40 cellular contexts compared by ENCODE assay signal in genomic region chr1:18247151-18247550, GRCh38.
"Had no signal": no experiment of that assay in that cellular context is flagged by ENCODE, and none has a peak within 500 bp of the region (broad histone marks: within the 10 kb centered on the region; RNA-seq: fewer than 3 reads in every experiment).

No MANE protein-coding gene starts in this region.

- H3K36me3 Mint-ChIP-seq: activated naive CD4-positive, alpha-beta T cell treated with anti-CD3 and anti-CD28 coated beads, Interleukin-2, amount 10 ng/mL, durations not matched to agents 7 days and 5 days; activated naive CD4-positive, alpha-beta T cell treated with anti-CD3 and anti-CD28 coated beads, Interleukin-2, amount 50 U/mL, for 24 hours; activated naive CD8-positive, alpha-beta T cell; activated naive CD8-positive, alpha-beta T cell treated with anti-CD3 and anti-CD28 coated beads for 36 hours; activated naive CD8-positive, alpha-beta T cell treated with anti-CD3 and anti-CD28 coated beads, Interleukin-2, amount 10 ng/mL, durations not matched to agents 7 days and 5 days had no signal

- H3K27me3 ChIP-seq: adrenal gland, ascending aorta, brain microvascular endothelial cell, cardiac muscle cell had no signal

- H3K4me3 ChIP-seq: adrenal gland, ascending aorta, body of pancreas, breast epithelium, cardiac muscle cell had no signal

- ATAC-seq: activated naive CD4-positive, alpha-beta T cell treated with anti-CD3 and anti-CD28 coated beads, Interleukin-2, amount 50 U/mL, for 72 hours; activated naive CD8-positive, alpha-beta T cell treated with anti-CD3 and anti-CD28 coated beads, Interleukin-2, amount 50 U/mL, for 24 hours; activated T-cell treated with anti-CD3 and anti-CD28 coated beads, Interleukin-2, amount 50 U/mL, for 4 hours; activated T-cell treated with anti-CD3 and anti-CD28 coated beads, Interleukin-2, amount 50 U/mL, for 72 hours; activated T-helper 17 cell treated with anti-CD3 and anti-CD28 coated beads, Interleukin-2, amount 50 U/mL, for 72 hours; body of pancreas had no signal

- H3K27me3 Mint-ChIP-seq: activated naive CD8-positive, alpha-beta T cell treated with anti-CD3 and anti-CD28 coated beads, Interleukin-2, amount 10 ng/mL, durations not matched to agents 7 days and 5 days had no signal

- H3K27ac Mint-ChIP-seq: activated naive CD4-positive, alpha-beta T cell treated with anti-CD3 and anti-CD28 coated beads for 36 hours; activated naive CD4-positive, alpha-beta T cell treated with anti-CD3 and anti-CD28 coated beads, Interleukin-2, amount 10 ng/mL, durations not matched to agents 7 days and 5 days; activated naive CD4-positive, alpha-beta T cell treated with anti-CD3 and anti-CD28 coated beads, Interleukin-2, amount 50 U/mL, for 24 hours; activated naive CD4-positive, alpha-beta T cell treated with anti-CD3 and anti-CD28 coated beads, Interleukin-2, amount 50 U/mL, for 72 hours; activated naive CD8-positive, alpha-beta T cell; activated naive CD8-positive, alpha-beta T cell treated with anti-CD3 and anti-CD28 coated beads for 36 hours; activated naive CD8-positive, alpha-beta T cell treated with anti-CD3 and anti-CD28 coated beads, Interleukin-2, amount 10 ng/mL, durations not matched to agents 7 days and 5 days; activated naive CD8-positive, alpha-beta T cell treated with anti-CD3 and anti-CD28 coated beads, Interleukin-2, amount 50 U/mL, for 24 hours; activated T-cell treated with anti-CD3 and anti-CD28 coated beads, Interleukin-2, amount 50 U/mL, for 24 hours; activated T-cell treated with anti-CD3 and anti-CD28 coated beads, Interleukin-2, amount 50 U/mL, for 72 hours; activated T-helper 1 cell treated with anti-CD3 and anti-CD28 coated beads, Interleukin-12 subunit alpha, Interleukin-12 subunit beta, Interleukin-2, Interleukin-4 antibody, amounts not matched to agents 30 ng/mL and 10 ng/mL and 1 ng/mL, durations not matched to agents 14 hours and 24 hours and 36 hours; activated T-helper 17 cell treated with anti-CD3 and anti-CD28 coated beads, Interleukin-2, amount 50 U/mL, for 72 hours; activated T-helper 2 cell treated with anti-CD3 and anti-CD28 coated beads, Interferon-gamma antibody, Interleukin-2, Interleukin-4, amounts not matched to agents 10 μg/mL and 5 μg/mL and 100 μg/mL, durations not matched to agents 14 hours and 24 hours and 36 hours; brain had no signal

- H3K36me3 ChIP-seq: adrenal gland, ascending aorta, brain microvascular endothelial cell, breast epithelium, cardiac muscle cell had no signal

- H3K4me3 Mint-ChIP-seq: activated naive CD4-positive, alpha-beta T cell treated with anti-CD3 and anti-CD28 coated beads for 36 hours; activated naive CD4-positive, alpha-beta T cell treated with anti-CD3 and anti-CD28 coated beads, Interleukin-2, amount 10 ng/mL, durations not matched to agents 7 days and 5 days; activated naive CD4-positive, alpha-beta T cell treated with anti-CD3 and anti-CD28 coated beads, Interleukin-2, amount 50 U/mL, for 24 hours; activated naive CD8-positive, alpha-beta T cell; activated naive CD8-positive, alpha-beta T cell treated with anti-CD3 and anti-CD28 coated beads for 36 hours; activated naive CD8-positive, alpha-beta T cell treated with anti-CD3 and anti-CD28 coated beads, Interleukin-2, amount 10 ng/mL, durations not matched to agents 7 days and 5 days; activated naive CD8-positive, alpha-beta T cell treated with anti-CD3 and anti-CD28 coated beads, Interleukin-2, amount 50 U/mL, for 24 hours; activated T-cell treated with anti-CD3 and anti-CD28 coated beads, Interleukin-2, amount 50 U/mL, for 24 hours; activated T-cell treated with anti-CD3 and anti-CD28 coated beads, Interleukin-2, amount 50 U/mL, for 4 hours; activated T-cell treated with anti-CD3 and anti-CD28 coated beads, Interleukin-2, amount 50 U/mL, for 72 hours; activated T-helper 1 cell treated with anti-CD3 and anti-CD28 coated beads, Interleukin-12 subunit alpha, Interleukin-12 subunit beta, Interleukin-2, Interleukin-4 antibody, amounts not matched to agents 30 ng/mL and 10 ng/mL and 1 ng/mL, durations not matched to agents 14 hours and 24 hours and 36 hours; activated T-helper 17 cell treated with anti-CD3 and anti-CD28 coated beads, Interleukin-2, amount 50 U/mL, for 72 hours; brain; central memory CD8-positive, alpha-beta T cell had no signal

- H3K27ac ChIP-seq: adrenal gland, ascending aorta, body of pancreas, brain microvascular endothelial cell, breast epithelium, cardiac muscle cell had no signal

- H3K4me1 ChIP-seq: adrenal gland, ascending aorta, body of pancreas, breast epithelium had no signal

- DNase-seq: activated effector memory CD4-positive, alpha-beta T cell treated with anti-CD3 and anti-CD28 coated beads, Interleukin-2, amount 50 U/mL, for 16 hours; activated effector memory CD4-positive, alpha-beta T cell treated with Interleukin-2 at 50 U/mL for 16 hours; activated gamma-delta T cell; activated gamma-delta T cell treated with Interleukin-2 at 50 U/mL for 16 hours; activated naive CD4-positive, alpha-beta T cell; activated naive CD4-positive, alpha-beta T cell treated with anti-CD3 and anti-CD28 coated beads for 36 hours; activated naive CD4-positive, alpha-beta T cell treated with anti-CD3 and anti-CD28 coated beads, Interleukin-2, amount 10 ng/mL, durations not matched to agents 7 days and 5 days; activated naive CD4-positive, alpha-beta T cell treated with anti-CD3 and anti-CD28 coated beads, Interleukin-2, amount 50 U/mL, for 16 hours; activated naive CD4-positive, alpha-beta T cell treated with Interleukin-2 at 50 U/mL for 16 hours; activated naive CD8-positive, alpha-beta T cell treated with anti-CD3 and anti-CD28 coated beads for 36 hours; activated naive CD8-positive, alpha-beta T cell treated with anti-CD3 and anti-CD28 coated beads, Interleukin-2, amount 10 ng/mL, durations not matched to agents 7 days and 5 days; activated naive CD8-positive, alpha-beta T cell treated with anti-CD3 and anti-CD28 coated beads, Interleukin-2, amount 50 U/mL, for 24 hours; activated T-cell treated with anti-CD3 and anti-CD28 coated beads, Interleukin-2, amount 50 U/mL, for 1 hour; activated T-cell treated with anti-CD3 and anti-CD28 coated beads, Interleukin-2, amount 50 U/mL, for 24 hours; activated T-cell treated with anti-CD3 and anti-CD28 coated beads, Interleukin-2, amount 50 U/mL, for 4 hours; activated T-cell treated with anti-CD3 and anti-CD28 coated beads, Interleukin-2, amount 50 U/mL, for 48 hours; activated T-cell treated with anti-CD3 and anti-CD28 coated beads, Interleukin-2, amount 50 U/mL, for 72 hours; adrenal gland; amniotic stem cell; amygdala; anterior cingulate cortex; aorta; body of pancreas; brain microvascular endothelial cell; caudate nucleus; central memory CD4-positive, alpha-beta T cell; cerebellar nuclear complex had no signal

- H3K9me3 ChIP-seq: adrenal gland, body of pancreas had no signal

- FAIRE-seq: astrocyte, bronchial epithelial cell had no signal

- H3K4me1 Mint-ChIP-seq: activated naive CD4-positive, alpha-beta T cell treated with anti-CD3 and anti-CD28 coated beads, Interleukin-2, amount 10 ng/mL, durations not matched to agents 7 days and 5 days; activated naive CD4-positive, alpha-beta T cell treated with anti-CD3 and anti-CD28 coated beads, Interleukin-2, amount 50 U/mL, for 24 hours; activated naive CD8-positive, alpha-beta T cell treated with anti-CD3 and anti-CD28 coated beads for 36 hours; activated naive CD8-positive, alpha-beta T cell treated with anti-CD3 and anti-CD28 coated beads, Interleukin-2, amount 10 ng/mL, durations not matched to agents 7 days and 5 days; activated naive CD8-positive, alpha-beta T cell treated with anti-CD3 and anti-CD28 coated beads, Interleukin-2, amount 50 U/mL, for 24 hours; activated T-helper 17 cell treated with anti-CD3 and anti-CD28 coated beads, Interleukin-2, amount 50 U/mL, for 72 hours; central memory CD8-positive, alpha-beta T cell had no signal

- H3K9me3 Mint-ChIP-seq: activated naive CD4-positive, alpha-beta T cell treated with anti-CD3 and anti-CD28 coated beads, Interleukin-2, amount 10 ng/mL, durations not matched to agents 7 days and 5 days; activated naive CD8-positive, alpha-beta T cell treated with anti-CD3 and anti-CD28 coated beads, Interleukin-2, amount 10 ng/mL, durations not matched to agents 7 days and 5 days; activated T-helper 17 cell treated with anti-CD3 and anti-CD28 coated beads, Interleukin-2, amount 50 U/mL, for 72 hours; activated T-helper 2 cell treated with anti-CD3 and anti-CD28 coated beads, Interferon-gamma antibody, Interleukin-2, Interleukin-4, amounts not matched to agents 10 μg/mL and 5 μg/mL and 100 μg/mL, durations not matched to agents 14 hours and 24 hours and 36 hours; central memory CD8-positive, alpha-beta T cell had no signal
